Comparison of ENCODE assay signal across 11 cellular contexts in genomic region chr11:76609736-76610370, GRCh38.
DNase-seq lines count a peak whose midpoint lies in the region; FAIRE-seq and TF ChIP-seq lines count a peak whose summit lies in the region.
"Had no signal": no experiment of that assay in that cellular context is flagged by ENCODE, and none has a peak within 500 bp of the region (broad histone marks: within the 10 kb centered on the region; RNA-seq: fewer than 3 reads in every experiment).

No MANE protein-coding gene starts in this region.

- H3K18ac ChIP-seq in H1 (ENCODE audit: extremely low read depth, low read length) (no peak overlapping the region; the same call in 1 of the 2 replicates), neuronal stem cell (ENCODE audit: low read length) (peak overlapping the region; percentile 55)

- H3K14ac ChIP-seq in H1 (ENCODE audit: insufficient read length), result no peak overlapping the region
- no peak overlapping the region for H3K14ac ChIP-seq in neuronal stem cell (ENCODE audit: low read length)

- no peak for TF ChIP-seq POLR2A in H1 (IDR thresholded peaks at IDR 0.05; ENCODE audit: control extremely low read depth in 1 of 2, low read depth in 2 of 2, low read length in 2 of 2)

- H3K9me2 ChIP-seq in GM23248 (ENCODE audit: insufficient read depth), result no peaks in the 10 kb centered on the region

- H3K56ac ChIP-seq in H1 (replicated peaks; ENCODE audit: insufficient read length, low read depth, low read length), result no peak overlapping the region

- H2BK15ac ChIP-seq in H1 (ENCODE audit: low read length), result peak overlapping the region; percentile 46
- H2BK15ac ChIP-seq in neuronal stem cell (ENCODE audit: low read length), result peak overlapping the region; percentile 77

- 36 to 42% methylated on average over 8 of the region's 8 CpGs for WGBS in GM23248 (ENCODE audit: low coverage in 1 of 2, low lambda C conversion rate in 2 of 2, missing lambda C conversion rate in 2 of 2), 2 experiments
- 75% methylated on average over 8 of the region's 8 CpGs; no CpG with 5 or more reads in 1 of the 2 experiments for WGBS in H1 (ENCODE audit: extremely low coverage in 1 of 2, insufficient coverage in 1 of 2, insufficient read length in 1 of 2, insufficient replicate concordance in 2 of 2, low coverage in 1 of 2, low lambda C conversion rate in 2 of 2, missing lambda C conversion rate in 1 of 2), 2 experiments
- no CpG with 5 or more reads among the region's 8 CpGs for WGBS in neuronal stem cell (ENCODE audit: extremely low coverage in 2 of 2, insufficient read length in 2 of 2, insufficient replicate concordance in 1 of 2), 2 donors

- H3K4me2 ChIP-seq in GM23248 (ENCODE audit: unreplicated experiment), result no peak overlapping the region
- H3K4me2 ChIP-seq in H1 (ENCODE audit: insufficient read depth in 1 of 2, low read depth in 2 of 2, low read length in 2 of 2), result no peak overlapping the region
- no peak overlapping the region for H3K4me2 ChIP-seq in neuronal stem cell (ENCODE audit: insufficient read depth, low read length, poor library complexity, severe bottlenecking)

- no peaks in the 10 kb centered on the region for H3F3A ChIP-seq in GM23248 (ENCODE audit: insufficient read depth)

- no peak for TF ChIP-seq RAD21 in H1 (IDR thresholded peaks at IDR 0.05 in 1 of 2, conservative IDR thresholded peaks at IDR 0.05 in 1 of 2; ENCODE audit: low read depth in 2 of 2, low read length in 2 of 2)

- in situ Hi-C loops in GM23248 (cut with MboI), result no loop called here

- no peaks in the 10 kb centered on the region for H4K20me1 ChIP-seq in GM23248 (ENCODE audit: insufficient read depth)
- no peaks in the 10 kb centered on the region for H4K20me1 ChIP-seq in H1 (replicated peaks in 1 of 2; ENCODE audit: control insufficient read depth in 1 of 2, insufficient read depth in 2 of 2, low read length in 2 of 2)

- H3K4ac ChIP-seq in H1 (replicated peaks; ENCODE audit: insufficient read length, low read depth, low read length), result no peak overlapping the region
- H3K4ac ChIP-seq in neuronal stem cell (ENCODE audit: low read length), result no peak overlapping the region

- H3K9me3 ChIP-seq in GM23248 (ENCODE audit: low read depth), result no peaks in the 10 kb centered on the region
- no peaks in the 10 kb centered on the region for H3K9me3 ChIP-seq in H1 (ENCODE audit: insufficient read depth in 2 of 2, low read depth in 1 of 2, low read length in 1 of 2)
- peaks cover 3% of the 10 kb centered on the region in 2 donors for H3K9me3 ChIP-seq in neuronal stem cell (replicated peaks in 1 of 2; ENCODE audit: control insufficient read depth in 2 of 2, insufficient read depth in 1 of 2, low read depth in 1 of 2, low read length in 2 of 2)
- H3K9me3 ChIP-seq: stomach had no signal

- H2BK5ac ChIP-seq in H1 (ENCODE audit: low read depth, low read length), result no peak overlapping the region; the same call in 1 of the 2 replicates
- H2BK5ac ChIP-seq in neuronal stem cell (ENCODE audit: low read length), result no peak overlapping the region

- H4K91ac ChIP-seq in H1 (replicated peaks; ENCODE audit: insufficient read length, low read length) (peak overlapping the region; percentile 39), neuronal stem cell (ENCODE audit: low read depth, low read length, poor library complexity) (no peak overlapping the region)

- no peak overlapping the region for H3K4me3 ChIP-seq in GM23248
- H3K4me3 ChIP-seq in H1 (ENCODE audit: extremely low read depth in 1 of 4, insufficient read depth in 2 of 4, low read depth in 3 of 4, low read length in 4 of 4), result no peak overlapping the region
- no peak overlapping the region for H3K4me3 ChIP-seq in neuronal stem cell (ENCODE audit: low read length in 2 of 2)
- H3K4me3 ChIP-seq: stomach had no signal

- H2BK20ac ChIP-seq in H1 (ENCODE audit: low read length), result no peak overlapping the region

- no peak overlapping the region for H4K5ac ChIP-seq in H1 (ENCODE audit: insufficient read length, low read depth, low read length)

- H2BK120ac ChIP-seq in H1 (replicated peaks; ENCODE audit: low read depth, low read length) (no peak overlapping the region), neuronal stem cell (ENCODE audit: low read depth, low read length) (peak overlapping the region; percentile 53)

- TF ChIP-seq EP300 in H1 (IDR thresholded peaks at IDR 0.05; ENCODE audit: borderline replicate concordance in 1 of 2, low read depth in 2 of 2, low read length in 2 of 2), result no peak

- 0 out of 2 replicates have a peak, but pooled peaks cover 1% of the 10 kb centered on the region for H3K23me2 ChIP-seq in H1 (ENCODE audit: low read depth, low read length)

- H3K36me3 ChIP-seq in GM23248 (ENCODE audit: low read depth) (no peaks in the 10 kb centered on the region), H1 (ENCODE audit: control insufficient read depth in 2 of 4, insufficient read depth in 4 of 4, low read length in 3 of 4) (no peaks in the 10 kb centered on the region), neuronal stem cell (replicated peaks in 1 of 2; ENCODE audit: control insufficient read depth in 2 of 2, insufficient read depth in 2 of 2, low read length in 2 of 2) (no peaks in the 10 kb centered on the region)
- H3K36me3 ChIP-seq: stomach had no signal

- no peak overlapping the region for H3K9ac ChIP-seq in GM23248
- peak overlapping the region in 1 of 4 experiments; percentile 21; a peak in 1 of 7 replicates for H3K9ac ChIP-seq in H1 (replicated peaks in 1 of 4; ENCODE audit: extremely low read depth in 1 of 4, low read depth in 3 of 4, low read length in 3 of 4)
- no peak overlapping the region for H3K9ac ChIP-seq in neuronal stem cell (ENCODE audit: low read depth, low read length, poor library complexity)

- H2AFZ ChIP-seq in GM23248, result no peak overlapping the region
- H2AFZ ChIP-seq in H1 (ENCODE audit: low read length), result no peak overlapping the region
- peak overlapping the region; percentile 36 for H2AFZ ChIP-seq in neuronal stem cell (ENCODE audit: low read length)

- H3K27ac ChIP-seq in GM23248 (no peak overlapping the region), H1 (ENCODE audit: low read depth, low read length) (no peak overlapping the region), neuronal stem cell (replicated peaks; ENCODE audit: low read length) (no peak overlapping the region)
- H3K27ac ChIP-seq: stomach had no signal

- H3K27me3 ChIP-seq in GM23248 (replicated peaks; ENCODE audit: insufficient read depth) (no peaks in the 10 kb centered on the region), H1 (replicated peaks in 1 of 4; ENCODE audit: control insufficient read depth in 3 of 4, extremely low read depth in 1 of 4, insufficient read depth in 3 of 4, low read length in 3 of 4) (no peaks in the 10 kb centered on the region), neuronal stem cell (ENCODE audit: control insufficient read depth in 3 of 3, insufficient read depth in 3 of 3, low read depth in 1 of 3, low read length in 3 of 3) (peaks cover 0 to 7% (median 0%) of the 10 kb centered on the region in 3 experiments)
- H3K27me3 ChIP-seq: stomach had no signal

- no peak for TF ChIP-seq CTCF in H1 (IDR thresholded peaks at IDR 0.05; ENCODE audit: control extremely low read depth in 1 of 3, insufficient read depth in 1 of 3, low read depth in 1 of 3, low read length in 3 of 3)

- H2AK5ac ChIP-seq in H1 (ENCODE audit: low read depth, low read length) (no peak overlapping the region), neuronal stem cell (ENCODE audit: low read depth, low read length) (peak overlapping the region; percentile 29)

- H2BK12ac ChIP-seq in H1 (ENCODE audit: low read depth, low read length) (peak overlapping the region; percentile 63; the same call in 1 of the 2 replicates), neuronal stem cell (ENCODE audit: low read length) (no peak overlapping the region)

- no peaks in the 10 kb centered on the region for H3K79me1 ChIP-seq in H1 (ENCODE audit: low read depth, low read length)
- H3K79me1 ChIP-seq in neuronal stem cell (ENCODE audit: low read depth, low read length), result no peaks in the 10 kb centered on the region

- DNase-seq in GM23248 (peak; percentile 39), NCI-H446 treated with DMSO at 0.1 percent for 48 hours (lab: John Stamatoyannopoulos, UW) (peak; percentile 21), H1 (ENCODE audit: low read depth in 1 of 2, low spot score in 2 of 2) (peak in 1 of 2 experiments; percentile 43), neuronal stem cell (ENCODE audit: low spot score) (no peak), hippocampal formation (lab: John Stamatoyannopoulos, UW) (no peak), NK-92 (lab: John Stamatoyannopoulos, UW; ENCODE audit: unreplicated experiment) (no peak)
- no peak for DNase-seq in activated CD4-positive, alpha-beta T cell treated with anti-CD3 and anti-CD28 coated beads for 4 hours
- DNase-seq: activated T-cell treated with anti-CD3 and anti-CD28 coated beads, Interleukin-2, amount 50 U/mL, for 4 hours; amniotic stem cell; effector memory CD4-positive, alpha-beta T cell; stomach had no signal

- H3K79me2 ChIP-seq in GM23248 (ENCODE audit: insufficient read depth) (no peaks in the 10 kb centered on the region), H1 (ENCODE audit: control insufficient read depth in 1 of 2, insufficient read depth in 2 of 2, low read length in 2 of 2) (no peaks in the 10 kb centered on the region)

- H3K4me1 ChIP-seq in GM23248 (ENCODE audit: insufficient read depth), result peaks cover 20% of the 10 kb centered on the region
- peaks cover 0 to 18% (median 10%) of the 10 kb centered on the region in 4 experiments; a peak in 6 of 7 replicates for H3K4me1 ChIP-seq in H1 (replicated peaks in 1 of 4; ENCODE audit: control insufficient read depth in 3 of 4, insufficient read depth in 4 of 4, low read length in 3 of 4)
- H3K4me1 ChIP-seq in neuronal stem cell (ENCODE audit: control insufficient read depth in 2 of 2, insufficient read depth in 1 of 2, low read depth in 1 of 2, low read length in 2 of 2), result peaks cover 0 to 9% of the 10 kb centered on the region in 2 donors

- H3K23ac ChIP-seq in H1 (ENCODE audit: insufficient read length) (no peak overlapping the region), neuronal stem cell (ENCODE audit: low read depth, low read length, poor library complexity) (no peak overlapping the region)

- CTCF ChIA-PET in H1 (lab: Charles Lee; ENCODE audit: partially characterized antibody), result interaction anchor here (2.1 to 4.7 kb wide), 2 partner anchors 11 to 70 kb away, joined by 6 to 36 read pairs; no protein-coding TSS in a partner anchor

- FAIRE-seq in H1 (lab: Jason Lieb, UNC), result no peak

- POLR2A ChIA-PET in H1 (lab: Charles Lee; ENCODE audit: partially characterized antibody), result no interaction called here

- H4K8ac ChIP-seq in H1 (ENCODE audit: extremely low read depth, insufficient read depth, low read length) (no peak overlapping the region; the same call in 1 of the 2 replicates), neuronal stem cell (ENCODE audit: low read depth, low read length) (no peak overlapping the region)

TF ChIP-seq in H1, 55 proteins besides CTCF, POLR2A, EP300 and RAD21 (continues in another document):
- TF ChIP-seq TCF12 (IDR thresholded peaks at IDR 0.05; ENCODE audit: low read depth, low read length) (no peak), RNF2 (IDR thresholded peaks at IDR 0.05; ENCODE audit: borderline replicate concordance, low read depth, low read length, missing control alignments, poor library complexity, severe bottlenecking) (no peak), MAX (IDR thresholded peaks at IDR 0.05) (no peak), CREB1 (IDR thresholded peaks at IDR 0.05) (no peak)

Comparison
In these comparisons a context has a peak if more than half of its experiments do, and no peak if none do; other contexts are left out.
1. DNase-seq: peak in GM23248 (single experiment) and NCI-H446 treated with DMSO at 0.1 percent for 48 hours (single experiment); none in neuronal stem cell (single experiment), activated CD4-positive, alpha-beta T cell treated with anti-CD3 and anti-CD28 coated beads for 4 hours (0 of 2), hippocampal formation (0 of 2) and NK-92 (single experiment).